12 cellular contexts compared by ENCODE assay signal in the genomic region with DNA sequence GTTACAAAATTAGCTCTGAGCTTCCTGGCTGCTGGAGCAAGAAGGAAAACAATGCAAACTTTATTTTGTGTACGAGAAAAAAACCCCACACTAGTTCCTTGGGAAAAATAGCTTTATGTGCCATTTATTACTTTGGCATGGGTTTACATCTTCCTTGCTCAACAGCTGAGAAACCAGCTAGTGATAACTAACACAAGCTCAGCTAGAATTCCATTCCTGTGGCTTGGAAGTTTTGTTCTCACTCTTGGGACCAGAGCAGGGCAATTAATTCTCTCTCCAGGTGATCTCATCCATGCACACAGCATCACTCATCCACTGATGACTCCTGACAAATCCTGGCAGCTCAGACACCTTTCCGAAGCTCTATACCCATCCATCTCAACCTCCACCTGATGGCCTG.
"Had no signal": no experiment of that assay in that cellular context is flagged by ENCODE, and none has a peak within 500 bp of the region (broad histone marks: within the 10 kb centered on the region; RNA-seq: fewer than 3 reads in every experiment).

No MANE protein-coding gene starts in this region.

- H3K4me3 ChIP-seq: dorsolateral prefrontal cortex, lung, transverse colon, uterus had no signal

- DNase-seq: activated CD4-positive, alpha-beta T cell treated with anti-CD3 and anti-CD28 coated beads, Interleukin-2, amount 50 U/mL, for 48 hours; activated gamma-delta T cell treated with Interleukin-2 at 50 U/mL for 16 hours; amygdala; central memory CD4-positive, alpha-beta T cell; nephron progenitor cell; occipital lobe; stimulated activated naive CD8-positive, alpha-beta T cell treated with anti-CD3 and anti-CD28 coated beads, Interleukin-15, Interleukin-2, amounts not matched to agents 100 U/mL and 50 U/mL, for 24 hours; SW 1271; transverse colon; uterus had no signal
